ENCODE assay signal across 23 cellular contexts in genomic region chr15:88564741-88565140, GRCh38. TPM values are rescaled to one million over a fixed set of nuclear protein-coding genes. Genes with fewer than 3 reads are reported as not detected.
DNase-seq lines count a peak whose midpoint lies in the region; ATAC-seq and TF ChIP-seq lines count a peak whose summit lies in the region.
"Had no signal": no experiment of that assay in that cellular context is flagged by ENCODE, and none has a peak within 500 bp of the region (broad histone marks: within the 10 kb centered on the region; RNA-seq: fewer than 3 reads in every experiment).

No MANE protein-coding gene starts in this region.

- H3K14ac ChIP-seq in mesenchymal stem cell (ENCODE audit: low read length in 2 of 2): no peak overlapping the region

- H3K9ac ChIP-seq in OCI-LY3 (ENCODE audit: low read length): peak overlapping the region; percentile 8; the same call in 1 of the 2 replicates
- H3K9ac ChIP-seq in mesenchymal stem cell (ENCODE audit: low read length): no peak overlapping the region
- H3K9ac ChIP-seq: BLaER1 had no signal

- H2BK5ac ChIP-seq in mesenchymal stem cell (ENCODE audit: low read depth, low read length, poor library complexity, severe bottlenecking): no peak overlapping the region

- H2BK12ac ChIP-seq in mesenchymal stem cell (ENCODE audit: low read length in 2 of 2): no peak overlapping the region

- 0 out of 2 replicates have a peak overlapping the region, but pooled peaks have one; percentile 25 for H2AFZ ChIP-seq in OCI-LY3 (ENCODE audit: low read depth, low read length)
- H2AFZ ChIP-seq in mesenchymal stem cell (ENCODE audit: low read depth, low read length): no peak overlapping the region

- peak overlapping the region; percentile 57 for H3K4me2 ChIP-seq in OCI-LY3 (ENCODE audit: low read length)
- H3K4me2 ChIP-seq in mesenchymal stem cell (ENCODE audit: low read length, poor library complexity, severe bottlenecking): peak overlapping the region; percentile 12
- H3K4me2 ChIP-seq: BLaER1 had no signal

- no peak for ATAC-seq in GM18909 (IDR thresholded peaks at IDR 0.05; ENCODE audit: poor library complexity, unreplicated experiment)
- ATAC-seq: GM12878 had no signal

- CTCF ChIA-PET in HEK293 (lab: Yijun Ruan, JAX): no interaction called here

- H3K27ac ChIP-seq in HEK293 (ENCODE audit: extremely low read depth, low read depth, low read length): no peak overlapping the region
- H3K27ac ChIP-seq in OCI-LY3 (ENCODE audit: low read length): 0 out of 2 replicates have a peak overlapping the region, but pooled peaks have one; percentile 12
- H3K27ac ChIP-seq in mesenchymal stem cell (ENCODE audit: low read length, poor library complexity, severe bottlenecking): no peak overlapping the region
- H3K27ac ChIP-seq: BLaER1 had no signal

- H2BK120ac ChIP-seq in mesenchymal stem cell (ENCODE audit: low read depth, low read length): no peak overlapping the region

- POLR2A ChIA-PET in HEK293 (lab: Yijun Ruan, JAX): no interaction called here

- TF ChIP-seq CTCF in HEK293 (tag by site-specific recombination; IDR thresholded peaks at IDR 0.05): no peak
- TF ChIP-seq CTCF in OCI-LY3 (IDR thresholded peaks at IDR 0.05; ENCODE audit: low read depth, low read length): no peak

- H3K9me3 ChIP-seq in HEK293 (ENCODE audit: control insufficient read depth, insufficient read depth, low read depth, low read length) (no peaks in the 10 kb centered on the region), OCI-LY3 (ENCODE audit: insufficient read depth, low read length) (no peaks in the 10 kb centered on the region), mesenchymal stem cell (ENCODE audit: control insufficient read depth, low read length) (no peaks in the 10 kb centered on the region)
- H3K9me3 ChIP-seq: BE2C, BLaER1 had no signal

- H3K4me1 ChIP-seq in HEK293 (ENCODE audit: control insufficient read depth, insufficient read depth, low read length): no peaks in the 10 kb centered on the region
- peaks cover 19% of the 10 kb centered on the region for H3K4me1 ChIP-seq in OCI-LY3 (ENCODE audit: low read length)
- H3K4me1 ChIP-seq in mesenchymal stem cell (ENCODE audit: control insufficient read depth, insufficient read depth, low read depth, low read length): no peaks in the 10 kb centered on the region
- H3K4me1 ChIP-seq: BE2C, BLaER1 had no signal

- H3K79me1 ChIP-seq in mesenchymal stem cell (replicated peaks; ENCODE audit: low read length, poor library complexity, severe bottlenecking): no peaks in the 10 kb centered on the region

- no peak for DNase-seq in mesenchymal stem cell
- no peak for DNase-seq in NOMO-1 (lab: John Stamatoyannopoulos, UW; ENCODE audit: unreplicated experiment in 2 of 2)
- no peak for DNase-seq in occipital lobe (lab: John Stamatoyannopoulos, UW)
- DNase-seq: 8988T; ACHN; BE2C; C1 segment of cervical spinal cord; CD4-positive, alpha-beta memory T cell; CD4-positive, CD25-positive, alpha-beta regulatory T cell; CD8-positive, alpha-beta memory T cell; COR-L47; DMS 273 treated with DMSO at 0.1 percent for 48 hours; DMS153; DMS53; DMS79; DND-41; EL; GDM1 had no signal

- H2AK5ac ChIP-seq in mesenchymal stem cell (ENCODE audit: low read length, severe bottlenecking): no peak overlapping the region

- H3K27me3 ChIP-seq in OCI-LY3 (ENCODE audit: low read depth, low read length) (no peaks in the 10 kb centered on the region), mesenchymal stem cell (ENCODE audit: control insufficient read depth in 1 of 2, insufficient read depth in 1 of 2, low read length in 2 of 2) (peaks cover 0 to 4% of the 10 kb centered on the region in 2 experiments)
- H3K27me3 ChIP-seq: BE2C, BLaER1 had no signal

- H3K79me2 ChIP-seq in OCI-LY3 (ENCODE audit: low read length): no peaks in the 10 kb centered on the region

- H3K4me3 ChIP-seq in HEK293 (ENCODE audit: low read depth, low read length) (no peak overlapping the region), OCI-LY3 (ENCODE audit: low read length) (peak overlapping the region; percentile 22; the same call in 1 of the 2 replicates), mesenchymal stem cell (ENCODE audit: insufficient read depth in 1 of 2, low read depth in 1 of 2, low read length in 2 of 2) (no peak overlapping the region)
- H3K4me3 ChIP-seq: BLaER1, GM12878 had no signal

- H3K23ac ChIP-seq in mesenchymal stem cell (ENCODE audit: low read length in 2 of 2): no peak overlapping the region

- H4K20me1 ChIP-seq in OCI-LY3 (ENCODE audit: insufficient read depth, low read length): no peaks in the 10 kb centered on the region
- H4K20me1 ChIP-seq: BLaER1 had no signal

- no peak overlapping the region for H3K18ac ChIP-seq in mesenchymal stem cell (ENCODE audit: low read depth in 1 of 2, low read length in 2 of 2)

- H3K36me3 ChIP-seq in HEK293 (ENCODE audit: control insufficient read depth in 2 of 2, insufficient read depth in 1 of 2, low read length in 2 of 2) (no peaks in the 10 kb centered on the region), OCI-LY3 (replicated peaks; ENCODE audit: low read depth, low read length) (no peaks in the 10 kb centered on the region), mesenchymal stem cell (ENCODE audit: control insufficient read depth in 1 of 2, insufficient read depth in 2 of 2, low read depth in 1 of 2, low read length in 2 of 2) (no peaks in the 10 kb centered on the region)
- H3K36me3 ChIP-seq: BE2C, BLaER1 had no signal

- 90% methylated on average over 3 of the region's 3 CpGs for WGBS in mesenchymal stem cell

- H4K8ac ChIP-seq in mesenchymal stem cell (ENCODE audit: low read length): no peak overlapping the region

- H3K4ac ChIP-seq in mesenchymal stem cell (ENCODE audit: low read depth in 1 of 2, low read length in 2 of 2): no peak overlapping the region

- no peak overlapping the region for H2BK15ac ChIP-seq in mesenchymal stem cell (ENCODE audit: low read depth, poor library complexity, severe bottlenecking)

- H4K91ac ChIP-seq in mesenchymal stem cell (ENCODE audit: low read length): no peak overlapping the region

TF ChIP-seq in HEK293, 187 proteins besides CTCF, POLR2A, EP300 and RAD21:
- TF ChIP-seq ZNF645 (tag by site-specific recombination; IDR thresholded peaks at IDR 0.05) (no peak), ZNF513 (tag by site-specific recombination; IDR thresholded peaks at IDR 0.05) (peak; percentile 46)

RNA-seq across cellular contexts. Expression of gene DET1, which starts 18.3 kb away (rescaled TPM):
- polyA plus RNA-seq in mesenchymal stem cell (2013, experiment 1 of 2): 4.4 TPM
- 4.3 TPM for polyA plus RNA-seq in mesenchymal stem cell (2013, experiment 2 of 2)
- total RNA-seq in occipital lobe: 9.8 TPM

RNA-seq across cellular contexts. Expression of gene AEN, which starts 56.4 kb away (rescaled TPM):
- polyA plus RNA-seq in mesenchymal stem cell (2013, experiment 1 of 2): 26.2 TPM
- polyA plus RNA-seq in mesenchymal stem cell (2013, experiment 2 of 2): 25.8 TPM
- total RNA-seq in occipital lobe: 4.2 TPM
